ENCODE assay signal across 36 cellular contexts in genomic region chr2:177646241-177646640, GRCh38.
"Had no signal": no experiment of that assay in that cellular context is flagged by ENCODE, and none has a peak within 500 bp of the region (broad histone marks: within the 10 kb centered on the region; RNA-seq: fewer than 3 reads in every experiment).

No MANE protein-coding gene starts in this region.

- H3K9me3 ChIP-seq: ascending aorta had no signal

- H3K27ac Mint-ChIP-seq: activated CD4-positive, alpha-beta memory T cell treated with anti-CD3 and anti-CD28 coated beads, Interleukin-2, amount 10 ng/mL, durations not matched to agents 7 days and 5 days; activated CD4-positive, alpha-beta T cell treated with anti-CD3 and anti-CD28 coated beads for 36 hours; activated CD4-positive, alpha-beta T cell treated with anti-CD3 and anti-CD28 coated beads, Interleukin-2, amount 10 ng/mL, durations not matched to agents 7 days and 5 days; activated CD8-positive, alpha-beta memory T cell treated with anti-CD3 and anti-CD28 coated beads, Interleukin-2, amount 10 ng/mL, durations not matched to agents 7 days and 5 days; activated CD8-positive, alpha-beta T cell treated with anti-CD3 and anti-CD28 coated beads, Interleukin-2, amount 10 ng/mL, durations not matched to agents 7 days and 5 days; activated naive CD4-positive, alpha-beta T cell treated with anti-CD3 and anti-CD28 coated beads, Interleukin-2, amount 10 ng/mL, durations not matched to agents 7 days and 5 days; activated naive CD4-positive, alpha-beta T cell treated with anti-CD3 and anti-CD28 coated beads, Interleukin-2, amount 50 U/mL, for 24 hours; activated naive CD8-positive, alpha-beta T cell; activated naive CD8-positive, alpha-beta T cell treated with anti-CD3 and anti-CD28 coated beads, Interleukin-2, amount 10 ng/mL, durations not matched to agents 7 days and 5 days; activated naive CD8-positive, alpha-beta T cell treated with anti-CD3 and anti-CD28 coated beads, Interleukin-2, amount 50 U/mL, for 24 hours; activated T-cell treated with anti-CD3 and anti-CD28 coated beads, Interleukin-2, amount 50 U/mL, for 24 hours; activated T-helper 2 cell treated with anti-CD3 and anti-CD28 coated beads, Interferon-gamma antibody, Interleukin-2, Interleukin-4, amounts not matched to agents 10 μg/mL and 5 μg/mL and 100 μg/mL, durations not matched to agents 14 hours and 24 hours and 36 hours; T-helper 1 cell treated with Interleukin-12 subunit alpha and Interleukin-12 subunit beta and Interleukin-4 antibody, amounts not matched to agents 30 μg/mL and 1 μg/mL, for 36 hours; T-helper 2 cell treated with Interferon-gamma antibody and Interleukin-4, amounts not matched to agents 5 μg/mL and 100 μg/mL, for 36 hours; WTC11 had no signal

- H3K27ac ChIP-seq: ascending aorta, cardiac muscle cell, VCaP had no signal

- DNase-seq: activated CD4-positive, alpha-beta memory T cell treated with anti-CD3 and anti-CD28 coated beads, Interleukin-2, amount 10 ng/mL, durations not matched to agents 7 days and 5 days; activated CD4-positive, alpha-beta T cell treated with anti-CD3 and anti-CD28 coated beads for 1 hour; activated CD4-positive, alpha-beta T cell treated with anti-CD3 and anti-CD28 coated beads for 36 hours; activated CD4-positive, alpha-beta T cell treated with anti-CD3 and anti-CD28 coated beads for 48 hours; activated CD4-positive, alpha-beta T cell treated with anti-CD3 and anti-CD28 coated beads, Interleukin-2, amount 10 ng/mL, durations not matched to agents 7 days and 5 days; activated CD4-positive, alpha-beta T cell treated with anti-CD3 and anti-CD28 coated beads, Interleukin-2, amount 50 U/mL, for 48 hours; activated CD4-positive, CD25-positive, alpha-beta regulatory T cell; activated CD8-positive, alpha-beta memory T cell treated with anti-CD3 and anti-CD28 coated beads for 24 hours; activated CD8-positive, alpha-beta memory T cell treated with anti-CD3 and anti-CD28 coated beads, Interleukin-2, amount 10 ng/mL, durations not matched to agents 7 days and 5 days; activated CD8-positive, alpha-beta memory T cell treated with anti-CD3 and anti-CD28 coated beads, Interleukin-2, amount 50 U/mL, for 48 hours; activated CD8-positive, alpha-beta T cell treated with anti-CD3 and anti-CD28 coated beads, Interleukin-2, amount 10 ng/mL, durations not matched to agents 7 days and 5 days; activated effector memory CD4-positive, alpha-beta T cell treated with Interleukin-2 at 50 U/mL for 16 hours; activated gamma-delta T cell; activated naive CD4-positive, alpha-beta T cell treated with anti-CD3 and anti-CD28 coated beads, Interleukin-2, amount 10 ng/mL, durations not matched to agents 7 days and 5 days; activated naive CD4-positive, alpha-beta T cell treated with Interleukin-2 at 50 U/mL for 16 hours; activated naive CD8-positive, alpha-beta T cell treated with anti-CD3 and anti-CD28 coated beads, Interleukin-2, amount 10 ng/mL, durations not matched to agents 7 days and 5 days; activated naive CD8-positive, alpha-beta T cell treated with anti-CD3 and anti-CD28 coated beads, Interleukin-2, amount 50 U/mL, for 24 hours; activated T-cell treated with anti-CD3 and anti-CD28 coated beads, Interleukin-2, amount 50 U/mL, for 24 hours; activated T-cell treated with anti-CD3 and anti-CD28 coated beads, Interleukin-2, amount 50 U/mL, for 48 hours; amygdala; anterior cingulate cortex; caudate nucleus; cerebellar nuclear complex; T-helper 2 cell; T-helper 9 cell had no signal

- H3K36me3 ChIP-seq: ascending aorta, cardiac muscle cell had no signal

- H3K4me3 ChIP-seq: ascending aorta, cardiac muscle cell had no signal

- H3K9me3 Mint-ChIP-seq: activated CD4-positive, alpha-beta memory T cell treated with anti-CD3 and anti-CD28 coated beads, Interleukin-2, amount 10 ng/mL, durations not matched to agents 7 days and 5 days; activated naive CD4-positive, alpha-beta T cell treated with anti-CD3 and anti-CD28 coated beads, Interleukin-2, amount 10 ng/mL, durations not matched to agents 7 days and 5 days; activated naive CD4-positive, alpha-beta T cell treated with anti-CD3 and anti-CD28 coated beads, Interleukin-2, amount 50 U/mL, for 24 hours; activated T-helper 2 cell treated with anti-CD3 and anti-CD28 coated beads, Interferon-gamma antibody, Interleukin-2, Interleukin-4, amounts not matched to agents 10 μg/mL and 5 μg/mL and 100 μg/mL, durations not matched to agents 14 hours and 24 hours and 36 hours; central memory CD8-positive, alpha-beta T cell; T-helper 2 cell treated with Interferon-gamma antibody and Interleukin-4, amounts not matched to agents 5 μg/mL and 100 μg/mL, for 36 hours had no signal

- H3K27me3 ChIP-seq: ascending aorta had no signal

- H3K4me1 Mint-ChIP-seq: activated CD4-positive, alpha-beta memory T cell treated with anti-CD3 and anti-CD28 coated beads, Interleukin-2, amount 10 ng/mL, durations not matched to agents 7 days and 5 days; activated CD4-positive, alpha-beta T cell treated with anti-CD3 and anti-CD28 coated beads for 36 hours; activated CD4-positive, alpha-beta T cell treated with anti-CD3 and anti-CD28 coated beads, Interleukin-2, amount 10 ng/mL, durations not matched to agents 7 days and 5 days; activated CD8-positive, alpha-beta memory T cell treated with anti-CD3 and anti-CD28 coated beads, Interleukin-2, amount 10 ng/mL, durations not matched to agents 7 days and 5 days; activated naive CD4-positive, alpha-beta T cell treated with anti-CD3 and anti-CD28 coated beads, Interleukin-2, amount 10 ng/mL, durations not matched to agents 7 days and 5 days; activated naive CD4-positive, alpha-beta T cell treated with anti-CD3 and anti-CD28 coated beads, Interleukin-2, amount 50 U/mL, for 24 hours; activated naive CD8-positive, alpha-beta T cell treated with anti-CD3 and anti-CD28 coated beads, Interleukin-2, amount 10 ng/mL, durations not matched to agents 7 days and 5 days; activated naive CD8-positive, alpha-beta T cell treated with anti-CD3 and anti-CD28 coated beads, Interleukin-2, amount 50 U/mL, for 24 hours; central memory CD8-positive, alpha-beta T cell; WTC11 had no signal

- H3K36me3 Mint-ChIP-seq: activated CD8-positive, alpha-beta memory T cell treated with anti-CD3 and anti-CD28 coated beads, Interleukin-2, amount 10 ng/mL, durations not matched to agents 7 days and 5 days; activated naive CD4-positive, alpha-beta T cell treated with anti-CD3 and anti-CD28 coated beads, Interleukin-2, amount 10 ng/mL, durations not matched to agents 7 days and 5 days; activated naive CD4-positive, alpha-beta T cell treated with anti-CD3 and anti-CD28 coated beads, Interleukin-2, amount 50 U/mL, for 24 hours; activated naive CD8-positive, alpha-beta T cell; activated naive CD8-positive, alpha-beta T cell treated with anti-CD3 and anti-CD28 coated beads, Interleukin-2, amount 10 ng/mL, durations not matched to agents 7 days and 5 days had no signal

- H3K4me1 ChIP-seq: ascending aorta had no signal

- H3K4me3 Mint-ChIP-seq: activated CD4-positive, alpha-beta memory T cell treated with anti-CD3 and anti-CD28 coated beads, Interleukin-2, amount 10 ng/mL, durations not matched to agents 7 days and 5 days; activated CD4-positive, alpha-beta T cell treated with anti-CD3 and anti-CD28 coated beads for 36 hours; activated CD4-positive, alpha-beta T cell treated with anti-CD3 and anti-CD28 coated beads, Interleukin-2, amount 10 ng/mL, durations not matched to agents 7 days and 5 days; activated CD8-positive, alpha-beta memory T cell treated with anti-CD3 and anti-CD28 coated beads, Interleukin-2, amount 10 ng/mL, durations not matched to agents 7 days and 5 days; activated CD8-positive, alpha-beta T cell treated with anti-CD3 and anti-CD28 coated beads, Interleukin-2, amount 10 ng/mL, durations not matched to agents 7 days and 5 days; activated naive CD4-positive, alpha-beta T cell treated with anti-CD3 and anti-CD28 coated beads, Interleukin-2, amount 10 ng/mL, durations not matched to agents 7 days and 5 days; activated naive CD4-positive, alpha-beta T cell treated with anti-CD3 and anti-CD28 coated beads, Interleukin-2, amount 50 U/mL, for 24 hours; activated naive CD8-positive, alpha-beta T cell; activated naive CD8-positive, alpha-beta T cell treated with anti-CD3 and anti-CD28 coated beads, Interleukin-2, amount 10 ng/mL, durations not matched to agents 7 days and 5 days; activated naive CD8-positive, alpha-beta T cell treated with anti-CD3 and anti-CD28 coated beads, Interleukin-2, amount 50 U/mL, for 24 hours; activated T-cell treated with anti-CD3 and anti-CD28 coated beads, Interleukin-2, amount 50 U/mL, for 24 hours; brain; central memory CD8-positive, alpha-beta T cell; T-helper 1 cell treated with Interleukin-12 subunit alpha and Interleukin-12 subunit beta and Interleukin-4 antibody, amounts not matched to agents 30 μg/mL and 1 μg/mL, for 36 hours; T-helper 2 cell treated with Interferon-gamma antibody and Interleukin-4, amounts not matched to agents 5 μg/mL and 100 μg/mL, for 36 hours; WTC11 had no signal
